Comparison of ENCODE assay signal across 21 cellular contexts in genomic region chr5:168216989-168217388, GRCh38.
"Had no signal": no experiment of that assay in that cellular context is flagged by ENCODE, and none has a peak within 500 bp of the region (broad histone marks: within the 10 kb centered on the region; RNA-seq: fewer than 3 reads in every experiment).

No MANE protein-coding gene starts in this region.

- H3K9me3 ChIP-seq: ascending aorta, SJSA1, SK-N-SH had no signal

- H3K27me3 ChIP-seq: ascending aorta, SJSA1 had no signal

- H3K27ac ChIP-seq: ascending aorta, coronary artery, SJSA1 had no signal

- H3K4me3 ChIP-seq: ascending aorta, coronary artery, SJSA1 had no signal

- H3K4me1 ChIP-seq: ascending aorta had no signal

- H3K36me3 ChIP-seq: ascending aorta had no signal

- DNase-seq: activated CD4-positive, alpha-beta T cell treated with anti-CD3 and anti-CD28 coated beads, Interleukin-2, amount 10 ng/mL, durations not matched to agents 24 days and 14 days; activated CD4-positive, alpha-beta T cell treated with anti-CD3 and anti-CD28 coated beads, Interleukin-2, amount 50 U/mL, for 48 hours; activated CD8-positive, alpha-beta T cell treated with anti-CD3 and anti-CD28 coated beads, Interleukin-2, amount 10 ng/mL, durations not matched to agents 7 days and 5 days; activated gamma-delta T cell; activated naive CD4-positive, alpha-beta T cell treated with Interleukin-2 at 50 U/mL for 16 hours; activated naive CD8-positive, alpha-beta T cell treated with anti-CD3 and anti-CD28 coated beads, Interleukin-2, amount 10 ng/mL, durations not matched to agents 7 days and 5 days; activated T-cell treated with anti-CD3 and anti-CD28 coated beads, Interleukin-2, amount 50 U/mL, for 24 hours; amygdala; NCI-H1092 treated with DMSO at 0.1 percent for 48 hours; NCI-H1436; NCI-H1694; NCI-H1930; NCI-H2107; NCI-H510A; NCI-H526; NCI-H774; SHP77; SK-N-SH had no signal
